ENCODE assay signal across 18 cellular contexts in genomic region chr16:78490431-78490830, GRCh38.
DNase-seq lines count a peak whose midpoint lies in the region; ATAC-seq, FAIRE-seq and TF ChIP-seq lines count a peak whose summit lies in the region.
"Had no signal": no experiment of that assay in that cellular context is flagged by ENCODE, and none has a peak within 500 bp of the region (broad histone marks: within the 10 kb centered on the region; RNA-seq: fewer than 3 reads in every experiment).

No MANE protein-coding gene starts in this region.

- H3K9me3 ChIP-seq in psoas muscle (no peaks in the 10 kb centered on the region), skeletal muscle tissue (ENCODE audit: control insufficient read depth in 3 of 3, low read length in 3 of 3) (no peaks in the 10 kb centered on the region), MM.1S (replicated peaks; ENCODE audit: insufficient read depth, low read length) (no peaks in the 10 kb centered on the region)
- H3K9me3 ChIP-seq: HAP-1 had no signal

- H3K4me3 ChIP-seq in psoas muscle: peak overlapping the region; percentile 48
- H3K4me3 ChIP-seq in skeletal muscle tissue (ENCODE audit: low read length in 3 of 3): peak overlapping the region; percentile 13 to 34 (median 25)
- H3K4me3 ChIP-seq in MM.1S (ENCODE audit: low read length): no peak overlapping the region
- H3K4me3 ChIP-seq: HAP-1 had no signal

- H2AFZ ChIP-seq in MM.1S (ENCODE audit: low read length): no peak overlapping the region

- H3K4me1 ChIP-seq in psoas muscle: no peaks in the 10 kb centered on the region
- peaks cover 3 to 11% (median 3%) of the 10 kb centered on the region in 3 donors for H3K4me1 ChIP-seq in skeletal muscle tissue (ENCODE audit: control insufficient read depth in 3 of 3, insufficient read depth in 3 of 3, low read length in 3 of 3)
- H3K4me1 ChIP-seq in MM.1S (ENCODE audit: low read length): no peaks in the 10 kb centered on the region
- H3K4me1 ChIP-seq: HAP-1 had no signal

- H3K36me3 ChIP-seq in psoas muscle (ENCODE audit: insufficient read depth in 1 of 2, low read depth in 1 of 2): no peaks in the 10 kb centered on the region
- no peaks in the 10 kb centered on the region for H3K36me3 ChIP-seq in skeletal muscle tissue (ENCODE audit: control insufficient read depth in 3 of 3, insufficient read depth in 3 of 3, low read length in 3 of 3)
- H3K36me3 ChIP-seq in MM.1S (replicated peaks; ENCODE audit: insufficient read depth, low read length): no peaks in the 10 kb centered on the region
- H3K36me3 ChIP-seq: HAP-1 had no signal

- peak in 2 of 4 donors; percentile 6 to 29 for ATAC-seq in psoas muscle
- ATAC-seq in GM19452 (IDR thresholded peaks at IDR 0.05; ENCODE audit: unreplicated experiment): no peak

- no peaks in the 10 kb centered on the region for H3K9me2 ChIP-seq in MM.1S (replicated peaks; ENCODE audit: insufficient read depth, low read length)

- H3K27me3 ChIP-seq in psoas muscle (ENCODE audit: insufficient read depth in 3 of 3, low read length in 2 of 3) (no peaks in the 10 kb centered on the region), skeletal muscle tissue (ENCODE audit: control insufficient read depth in 3 of 3, insufficient read depth in 3 of 3, low read length in 3 of 3) (no peaks in the 10 kb centered on the region), MM.1S (replicated peaks; ENCODE audit: insufficient read depth, low read length) (no peaks in the 10 kb centered on the region)

- intact Hi-C loops in psoas muscle (cut with DNase I): loop anchor here in 1 of 2 donors (10.0 kb wide), 1 partner anchor 366 kb away; no protein-coding TSS in a partner anchor

- 40 to 57% (median 40%) methylated on average over 11 of the region's 11 CpGs for WGBS in psoas muscle, 3 donors

- no peaks in the 10 kb centered on the region for H3F3A ChIP-seq in MM.1S (ENCODE audit: insufficient read depth, low read length)

- H3K9ac ChIP-seq in skeletal muscle tissue (ENCODE audit: low read depth in 1 of 3, low read length in 3 of 3): peak overlapping the region in 1 of 3 donors; percentile 15
- no peak overlapping the region for H3K9ac ChIP-seq in MM.1S (ENCODE audit: low read length)

- no peak for FAIRE-seq in RCC 7860 (lab: Jason Lieb, UNC)
- FAIRE-seq: D721Med, GM12892, H1 had no signal

- H3K27ac ChIP-seq in angular gyrus (ENCODE audit: low read depth, low read length) (peak overlapping the region; percentile 5), psoas muscle (peak overlapping the region; percentile 70), skeletal muscle tissue (ENCODE audit: low read depth, low read length) (peak overlapping the region; percentile 13), MM.1S (ENCODE audit: low read length) (no peak overlapping the region)

- no peak overlapping the region for H3K4me2 ChIP-seq in MM.1S (ENCODE audit: low read depth, low read length)

- DNase-seq in medulla oblongata (ENCODE audit: extremely low spot score) (peak; percentile 14), psoas muscle (no peak), MM.1S (no peak), RCC 7860 (ENCODE audit: low spot score) (no peak), COLO668 (lab: John Stamatoyannopoulos, UW; ENCODE audit: unreplicated experiment) (no peak)
- DNase-seq: ACHN; CD4-positive, alpha-beta T cell; COR-L47; DMS153; DND-41; GDM1 had no signal

- no peaks in the 10 kb centered on the region for H3K79me2 ChIP-seq in MM.1S (ENCODE audit: low read length)

- TF ChIP-seq CTCF in psoas muscle (IDR thresholded peaks at IDR 0.05) (no peak), MM.1S (IDR thresholded peaks at IDR 0.05; ENCODE audit: low read length) (no peak)

- no peaks in the 10 kb centered on the region for H4K20me1 ChIP-seq in MM.1S (ENCODE audit: insufficient read depth, low read length)
